9 cellular contexts compared by ENCODE assay signal in the genomic region with DNA sequence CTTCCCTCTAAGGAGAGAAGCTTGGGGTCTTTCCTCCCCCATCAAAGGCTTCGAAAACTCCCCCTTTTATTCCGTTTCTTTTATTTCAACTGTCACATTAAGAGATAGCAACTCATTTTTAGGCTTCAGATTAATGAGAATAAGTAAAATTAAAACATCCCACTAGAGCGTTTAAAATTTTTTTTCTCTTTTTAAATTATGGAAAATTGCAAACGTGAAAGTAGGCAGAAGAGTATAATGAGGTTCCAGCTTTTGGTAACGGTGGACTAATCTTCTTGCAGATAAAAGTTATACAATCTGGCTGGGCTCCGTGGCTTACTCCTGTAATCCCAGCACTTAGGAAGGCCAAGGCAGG.
DNase-seq lines count a peak whose midpoint lies in the region; ATAC-seq and TF ChIP-seq lines count a peak whose summit lies in the region.
"Had no signal": no experiment of that assay in that cellular context is flagged by ENCODE, and none has a peak within 500 bp of the region (broad histone marks: within the 10 kb centered on the region; RNA-seq: fewer than 3 reads in every experiment).

No MANE protein-coding gene starts in this region.

- no peaks in the 10 kb centered on the region for H3K79me2 ChIP-seq in GM23248 (ENCODE audit: insufficient read depth)

- H3K9me3 ChIP-seq in GM23248 (ENCODE audit: low read depth) (no peaks in the 10 kb centered on the region), gastrocnemius medialis (no peaks in the 10 kb centered on the region)
- H3K9me3 ChIP-seq: mucosa of descending colon had no signal

- WGBS in GM23248 (ENCODE audit: low coverage in 1 of 2, low lambda C conversion rate in 2 of 2, missing lambda C conversion rate in 2 of 2), 2 experiments: 8 to 9% methylated on average over 6 of the region's 6 CpGs

- POLR2A ChIA-PET in RWPE1 (lab: Yijun Ruan, JAX; ENCODE audit: low non-redundant PET): no interaction called here

- H4K20me1 ChIP-seq in GM23248 (ENCODE audit: insufficient read depth): no peaks in the 10 kb centered on the region

- TF ChIP-seq CTCF in RWPE1 (conservative IDR thresholded peaks at IDR 0.05; ENCODE audit: low read depth) (peak; percentile 41; the same call in 1 of the 2 replicates), fibroblast of pulmonary artery (IDR thresholded peaks at IDR 0.05; ENCODE audit: low read length, missing control alignments) (no peak), gastrocnemius medialis (IDR thresholded peaks at IDR 0.05 in 4 of 5, conservative IDR thresholded peaks at IDR 0.05 in 1 of 5) (no peak)

- H3K4me1 ChIP-seq in GM23248 (ENCODE audit: insufficient read depth) (no peaks in the 10 kb centered on the region), gastrocnemius medialis (peaks cover 5% of the 10 kb centered on the region in 2 donors)

- no peak for TF ChIP-seq POLR2A in gastrocnemius medialis (IDR thresholded peaks at IDR 0.05)

- DNase-seq in GM23248 (no peak), RWPE1 (ENCODE audit: low spot score) (no peak), fibroblast of pulmonary artery (ENCODE audit: low read depth) (no peak), gastrocnemius medialis (no peak), dermis blood vessel endothelial cell (no peak), T-helper 9 cell (no peak), DMS153 treated with DMSO at 0.1 percent for 48 hours (lab: John Stamatoyannopoulos, UW; ENCODE audit: unreplicated experiment) (no peak)
- DNase-seq: NK-92 treated with Interleukin-12 subunit alpha and Interleukin-12 subunit beta, amount 100 ng/mL, for 24 hours had no signal

- H3K9ac ChIP-seq in GM23248: no peak overlapping the region

- H3K27ac ChIP-seq in GM23248: no peak overlapping the region
- H3K27ac ChIP-seq in RWPE1: no peak overlapping the region
- H3K27ac ChIP-seq in gastrocnemius medialis: no peak overlapping the region

- no peaks in the 10 kb centered on the region for H3F3A ChIP-seq in GM23248 (ENCODE audit: insufficient read depth)

- in situ Hi-C loops in GM23248 (cut with MboI) (loop anchor here (10.0 to 25.0 kb wide), 2 partner anchors 196 to 713 kb away; partner anchors contain the start of gene ZNF397), gastrocnemius medialis (cut with MboI; ENCODE audit: low sequenced_read_pairs in 4 of 4) (loop anchor here (5.0 to 25.0 kb wide), 6 partner anchors 193 to 713 kb away; partner anchors contain the start of genes ZNF397 (in 2 of the 4), GALNT1 (in 1 of the 4) and ZNF396 (in 1 of the 4))

- no peak for ATAC-seq in gastrocnemius medialis

- CTCF ChIA-PET in RWPE1 (lab: Yijun Ruan, JAX): interaction anchor here (0.6 to 1.3 kb wide), 6 partner anchors 17 to 195 kb away, joined by 3 to 4 read pairs (median 4); no protein-coding TSS in a partner anchor

- H3K9me2 ChIP-seq in GM23248 (ENCODE audit: insufficient read depth): no peaks in the 10 kb centered on the region

- H3K27me3 ChIP-seq in GM23248 (replicated peaks; ENCODE audit: insufficient read depth) (no peaks in the 10 kb centered on the region), gastrocnemius medialis (peaks cover 0 to 8% (median 2%) of the 10 kb centered on the region in 3 donors)

- H2AFZ ChIP-seq in GM23248: peak overlapping the region; percentile 89; the same call in 1 of the 2 replicates

- H3K36me3 ChIP-seq in GM23248 (ENCODE audit: low read depth) (no peaks in the 10 kb centered on the region), gastrocnemius medialis (no peaks in the 10 kb centered on the region)

- intact Hi-C loops in gastrocnemius medialis (cut with DNase I; ENCODE audit: low total_unique reads): loop anchor here (1.0 to 2.0 kb wide), 2 partner anchors 194 to 542 kb away; no protein-coding TSS in a partner anchor

- H3K4me3 ChIP-seq in GM23248: peak overlapping the region; percentile 85; the same call in 1 of the 2 replicates
- peak overlapping the region; percentile 62 for H3K4me3 ChIP-seq in fibroblast of pulmonary artery (replicated peaks; ENCODE audit: low read depth, low read length)
- peak overlapping the region in 3 of 4 donors; percentile 57 to 73 (median 65) for H3K4me3 ChIP-seq in gastrocnemius medialis
- H3K4me3 ChIP-seq: mucosa of descending colon had no signal

- peak overlapping the region; percentile 89 for H3K4me2 ChIP-seq in GM23248 (ENCODE audit: unreplicated experiment)
